Comparison of ENCODE assay signal across 8 cellular contexts in genomic region chr11:47946682-47947575, GRCh38. TPM values are rescaled to one million over a fixed set of nuclear protein-coding genes. Genes with fewer than 3 reads are reported as not detected.
DNase-seq lines count a peak whose midpoint lies in the region; ATAC-seq, FAIRE-seq and TF ChIP-seq lines count a peak whose summit lies in the region.
"Had no signal": no experiment of that assay in that cellular context is flagged by ENCODE, and none has a peak within 500 bp of the region (broad histone marks: within the 10 kb centered on the region; RNA-seq: fewer than 3 reads in every experiment).

No MANE protein-coding gene starts in this region.

- H3K27me3 ChIP-seq in Peyer's patch (no peaks in the 10 kb centered on the region), HepG2 (ENCODE audit: control insufficient read depth in 1 of 2, insufficient read depth in 2 of 2, low read length in 2 of 2) (peaks cover 0 to 1% of the 10 kb centered on the region in 2 experiments; a peak in 1 of 5 replicates), suprapubic skin (no peaks in the 10 kb centered on the region)

- CTCF ChIA-PET in MCF 10A (lab: Yijun Ruan, JAX), result interaction anchor here (0.7 to 5.2 kb wide), 8 partner anchors 9 to 170 kb away, joined by 3 to 34 read pairs (median 4); no protein-coding TSS in a partner anchor
- CTCF ChIA-PET in HepG2 (lab: Yijun Ruan, JAX; ENCODE audit: low intra/inter-chr PET ratio, low total read pairs), result no interaction called here

- H3K4me3 ChIP-seq in Peyer's patch, result no peak overlapping the region
- no peak overlapping the region for H3K4me3 ChIP-seq in HepG2 (replicated peaks in 1 of 3; ENCODE audit: insufficient read depth in 1 of 3, low read depth in 2 of 3, low read length in 3 of 3)
- H3K4me3 ChIP-seq in suprapubic skin, result no peak overlapping the region
- H3K4me3 ChIP-seq: skin epidermis had no signal

- H3K9me3 Mint-ChIP-seq in MCF 10A (ENCODE audit: unreplicated experiment), result no peaks in the 10 kb centered on the region

- peak overlapping the region in 2 of 4 donors; percentile 38 to 66 for H3K27ac ChIP-seq in Peyer's patch
- no peak overlapping the region for H3K27ac ChIP-seq in HepG2 (ENCODE audit: extremely low read length, insufficient read depth, low read length)
- H3K27ac ChIP-seq in suprapubic skin, result no peak overlapping the region

- BruUV-seq in MCF 10A (replicated peaks; lab: Mats Ljungman, UMichigan), result no TSS peak
- no TSS peak for BruUV-seq in HepG2 (replicated peaks; lab: Mats Ljungman, UMichigan)

- no peaks in the 10 kb centered on the region for H3K36me3 ChIP-seq in Peyer's patch
- H3K36me3 ChIP-seq in HepG2 (replicated peaks in 1 of 2; ENCODE audit: control insufficient read depth in 1 of 2, insufficient read depth in 2 of 2, low read length in 2 of 2), result no peaks in the 10 kb centered on the region
- no peaks in the 10 kb centered on the region for H3K36me3 ChIP-seq in suprapubic skin

- H3K4me1 Mint-ChIP-seq in MCF 10A (ENCODE audit: insufficient read depth, unreplicated experiment), result peaks cover 18% of the 10 kb centered on the region

- no peak for TF ChIP-seq EP300 in HepG2 (IDR thresholded peaks at IDR 0.05; ENCODE audit: low read depth in 2 of 2, low read length in 2 of 2)
- no peak for TF ChIP-seq EP300 in HepG2 (CRISPR knock-in tag; IDR thresholded peaks at IDR 0.05; ENCODE audit: borderline replicate concordance)
- no peak for TF ChIP-seq EP300 in suprapubic skin (IDR thresholded peaks at IDR 0.05)

- ATAC-seq in HepG2, result peak; percentile 12; the same call in 1 of the 3 replicates
- no peak for ATAC-seq in GM18502 (IDR thresholded peaks at IDR 0.05; ENCODE audit: poor library complexity, unreplicated experiment)
- no peak for ATAC-seq in GM21576 (IDR thresholded peaks at IDR 0.05; ENCODE audit: unreplicated experiment)

- POLR2A ChIA-PET in MCF 10A (lab: Yijun Ruan, JAX), result interaction anchor here (0.7 to 1.2 kb wide), 8 partner anchors 8 to 361 kb away, joined by 3 to 6 read pairs (median 3); no protein-coding TSS in a partner anchor
- POLR2A ChIA-PET in HepG2 (lab: Yijun Ruan, JAX), result no interaction called here

- no peak for TF ChIP-seq POLR2A in Peyer's patch (IDR thresholded peaks at IDR 0.05)
- TF ChIP-seq POLR2A in HepG2 (IDR thresholded peaks at IDR 0.05; ENCODE audit: insufficient read depth in 1 of 2, low read depth in 2 of 2, low read length in 2 of 2), result no peak
- TF ChIP-seq POLR2A in suprapubic skin (IDR thresholded peaks at IDR 0.05), result no peak

- H3K4me1 ChIP-seq in Peyer's patch (no peaks in the 10 kb centered on the region), HepG2 (ENCODE audit: insufficient read depth, low read length) (peaks cover 11% of the 10 kb centered on the region), suprapubic skin (peaks cover 20% of the 10 kb centered on the region)

- in situ Hi-C loops in HepG2 (cut with HindIII; ENCODE audit: extremely low pct_ligation_motif_present, low pct_unique_long_range_greater_than_20kb), result no loop called here

- H3K36me3 Mint-ChIP-seq in MCF 10A (ENCODE audit: insufficient read depth, unreplicated experiment), result no peaks in the 10 kb centered on the region

- H3K4me3 Mint-ChIP-seq in MCF 10A (ENCODE audit: unreplicated experiment), result no peak overlapping the region

- intact Hi-C loops in MCF 10A (cut with micrococcal nuclease), result loop anchor here (5.0 kb wide), 1 partner anchor 35 kb away; the partner anchor contains the start of gene PTPRJ
- intact Hi-C loops in HepG2 (cut with micrococcal nuclease; ENCODE audit: unreplicated experiment), result no loop called here

- 4% methylated on average over 8 of the region's 10 CpGs for WGBS in HepG2 (ENCODE audit: low lambda C conversion rate)
- 24% methylated on average over 10 of the region's 10 CpGs for WGBS in suprapubic skin

- no peak overlapping the region for H3K9ac ChIP-seq in HepG2 (ENCODE audit: insufficient read depth, low read depth, low read length)

- no peaks in the 10 kb centered on the region for H3K79me2 ChIP-seq in HepG2 (ENCODE audit: insufficient read depth, low read length)

- no peaks in the 10 kb centered on the region for H4K20me1 ChIP-seq in HepG2 (ENCODE audit: insufficient read depth, low read length)

- H3K4me2 ChIP-seq in HepG2 (ENCODE audit: low read depth, low read length), result 0 out of 2 replicates have a peak overlapping the region, but pooled peaks have one; percentile 13

- no peak for TF ChIP-seq RAD21 in HepG2 (CRISPR knock-in tag; IDR thresholded peaks at IDR 0.05)

- DNase-seq in GOT3 (lab: John Stamatoyannopoulos, UW) (peak; percentile 55), Peyer's patch (peak in 2 of 3 donors; percentile 71 to 85), MCF 10A (ENCODE audit: unreplicated experiment) (peak; percentile 99), HepG2 (ENCODE audit: low spot score) (no peak), suprapubic skin (ENCODE audit: low spot score in 2 of 2) (peak; percentile 81 to 86)

- no peak for FAIRE-seq in HepG2 (lab: Jason Lieb, UNC)

- no peak overlapping the region for H3K27ac Mint-ChIP-seq in MCF 10A (ENCODE audit: low read depth, unreplicated experiment)

- no peak for TF ChIP-seq CTCF in Peyer's patch (IDR thresholded peaks at IDR 0.05)
- no peak for TF ChIP-seq CTCF in MCF 10A (IDR thresholded peaks at IDR 0.05; ENCODE audit: unreplicated experiment)
- no peak for TF ChIP-seq CTCF in HepG2 (CRISPR knock-in tag; IDR thresholded peaks at IDR 0.05)
- no peak for TF ChIP-seq CTCF in suprapubic skin (IDR thresholded peaks at IDR 0.05)

- H2AFZ ChIP-seq in HepG2 (ENCODE audit: low read length), result no peak overlapping the region

- H3K9me3 ChIP-seq in Peyer's patch, result no peaks in the 10 kb centered on the region
- H3K9me3 ChIP-seq in HepG2 (ENCODE audit: low read length), result no peaks in the 10 kb centered on the region
- no peaks in the 10 kb centered on the region for H3K9me3 ChIP-seq in suprapubic skin

- no peaks in the 10 kb centered on the region for H3K27me3 Mint-ChIP-seq in MCF 10A (ENCODE audit: insufficient read depth, unreplicated experiment)

TF ChIP-seq in HepG2, 621 proteins besides CTCF, POLR2A, EP300 and RAD21 (continues in another document):
- TF ChIP-seq ZNF12 (CRISPR knock-in tag; IDR thresholded peaks at IDR 0.05) (no peak), CENPT (CRISPR knock-in tag; IDR thresholded peaks at IDR 0.05; ENCODE audit: low read depth) (no peak), ZBTB20 (CRISPR knock-in tag; IDR thresholded peaks at IDR 0.05; ENCODE audit: borderline replicate concordance, low read depth) (no peak), RBM22 (optimal IDR thresholded peaks at IDR 0.05; ENCODE audit: low read length) (no peak), ZNF629 (CRISPR knock-in tag; conservative IDR thresholded peaks at IDR 0.05) (peak; percentile 42; the same call in 1 of the 2 replicates), FOSL2 (CRISPR knock-in tag; IDR thresholded peaks at IDR 0.05) (peak; percentile 54; the same call in 1 of the 2 replicates), NFE2 (CRISPR knock-in tag; IDR thresholded peaks at IDR 0.05) (peak; percentile 42; the same call in 1 of the 2 replicates), MAFK (conservative IDR thresholded peaks at IDR 0.05 in 1 of 2, IDR thresholded peaks at IDR 0.05 in 1 of 2; ENCODE audit: low read length in 2 of 2) (peak; percentile 37 to 53; a peak in 3 of 4 replicates), ZNF761 (CRISPR knock-in tag; conservative IDR thresholded peaks at IDR 0.05) (no peak), MAFF (IDR thresholded peaks at IDR 0.05; ENCODE audit: low read depth, low read length) (0 out of 2 replicates have a peak, but pooled peaks have one; percentile 34), ZNF296 (CRISPR knock-in tag; conservative IDR thresholded peaks at IDR 0.05) (no peak), ZBTB34 (CRISPR knock-in tag; IDR thresholded peaks at IDR 0.05) (no peak), TBX3 (IDR thresholded peaks at IDR 0.05; ENCODE audit: borderline replicate concordance) (no peak), NKX3-1 (CRISPR knock-in tag; IDR thresholded peaks at IDR 0.05) (no peak), TEAD2 (CRISPR knock-in tag; IDR thresholded peaks at IDR 0.05) (no peak)

RNA-seq across cellular contexts. Expression of gene PTPRJ, which starts 33.4 kb away (rescaled TPM):
- total RNA-seq in Peyer's patch (10 to 100 TPM; 28.1 to 50.1 (median 37.5) TPM), MCF 10A (2022) (0.30 and 0.61 TPM in 2 replicates), HepG2 (2016; rRNA removed; fragmentation: Illumina TruSeq; extraction: Trizol) (0.95 and 1.0 TPM in 2 replicates), suprapubic skin (10 to 100 TPM in 3 of 4 donors, 1 to 10 TPM in 1; 4.0 to 15.5 (median 13.1) TPM)
- 0.61 and 0.79 TPM in 2 replicates for total RNA-seq in HepG2 (2016; cell fraction: cytosol; rRNA removed; fragmentation: Illumina TruSeq; extraction: Trizol; ENCODE audit: low read depth)
- total RNA-seq in HepG2 (2016; cell fraction: insoluble cytoplasmic fraction; rRNA removed; fragmentation: Illumina TruSeq; extraction: Trizol), result 0.89 and 1.4 TPM in 2 replicates
- 0.79 and 1.2 TPM in 2 replicates for total RNA-seq in HepG2 (2016; cell fraction: membrane; rRNA removed; fragmentation: Illumina TruSeq; extraction: Trizol)
- 1.9 TPM in 2 replicates for total RNA-seq in HepG2 (2016; cell fraction: nucleus; rRNA removed; fragmentation: Illumina TruSeq; extraction: Trizol)
- 1.2 and 1.5 TPM in 2 replicates for polyA plus RNA-seq in HepG2 (2011; rRNA removed)
- 1.1 and 1.5 TPM in 2 replicates for polyA plus RNA-seq in HepG2 (2011; cell fraction: cytosol; rRNA removed)
- 1.1 and 1.8 TPM in 2 replicates for polyA plus RNA-seq in HepG2 (2011; cell fraction: nucleus; rRNA removed)
- 2.1 and 2.2 TPM in 2 replicates for polyA plus RNA-seq in HepG2 (2012)
- 0.49 and 0.50 TPM in 2 replicates for polyA plus RNA-seq in HepG2 (2016; cell fraction: cytosol; fragmentation: Illumina TruSeq; extraction: Trizol; ENCODE audit: low read depth)
- polyA plus RNA-seq in HepG2 (2016; cell fraction: insoluble cytoplasmic fraction; fragmentation: Illumina TruSeq; extraction: Trizol; ENCODE audit: low read depth), result 0.56 and 0.70 TPM in 2 replicates
- 0.86 and 1.2 TPM in 2 replicates for polyA plus RNA-seq in HepG2 (2016; cell fraction: membrane; fragmentation: Illumina TruSeq; extraction: Trizol; ENCODE audit: low read depth)
- polyA plus RNA-seq in HepG2 (2016; cell fraction: nucleus; fragmentation: Illumina TruSeq; extraction: Trizol; ENCODE audit: insufficient read depth, low read depth), result 2.0 TPM in 2 replicates
- 1.9 and 21.7 TPM in 2 replicates for polyA minus RNA-seq in HepG2 (2011; rRNA and poly(A)+ RNA removed; ENCODE audit: low replicate concordance)
- polyA minus RNA-seq in HepG2 (2011; cell fraction: cytosol; rRNA and poly(A)+ RNA removed), result 2.8 and 3.1 TPM in 2 replicates
- 2.7 and 3.6 TPM in 2 replicates for polyA minus RNA-seq in HepG2 (2011; cell fraction: nucleus; rRNA and poly(A)+ RNA removed)
